12 cellular contexts compared by ENCODE assay signal in genomic region chr5:119342414-119342813, GRCh38. TPM values are rescaled to one million over a fixed set of nuclear protein-coding genes. Genes with fewer than 3 reads are reported as not detected.
DNase-seq lines count a peak whose midpoint lies in the region; ATAC-seq and TF ChIP-seq lines count a peak whose summit lies in the region.
"Had no signal": no experiment of that assay in that cellular context is flagged by ENCODE, and none has a peak within 500 bp of the region (broad histone marks: within the 10 kb centered on the region; RNA-seq: fewer than 3 reads in every experiment).

No MANE protein-coding gene starts in this region.

- H3K4me1 Mint-ChIP-seq in CD14-positive monocyte (peaks cover 95% of the 10 kb centered on the region), mesothelial cell of epicardium (peaks cover 24% of the 10 kb centered on the region), endothelial cell (ENCODE audit: unreplicated experiment) (peaks cover 3% of the 10 kb centered on the region)
- peaks cover 91% of the 10 kb centered on the region for H3K4me1 Mint-ChIP-seq in activated CD4-positive, alpha-beta memory T cell treated with anti-CD3 and anti-CD28 coated beads, Interleukin-2, amount 10 ng/mL, durations not matched to agents 7 days and 5 days

- peak overlapping the region; percentile 39 for H3K4me3 ChIP-seq in GM06990 (replicated peaks; ENCODE audit: low read depth, low read length)

- H3K27me3 ChIP-seq in GM06990 (replicated peaks; ENCODE audit: control insufficient read depth, insufficient read depth, low read length) = no peaks in the 10 kb centered on the region

- H3K4me3 Mint-ChIP-seq in CD14-positive monocyte (peak overlapping the region in 1 of 2 donors; percentile 76), mesothelial cell of epicardium (no peak overlapping the region), endothelial cell (ENCODE audit: unreplicated experiment) (no peak overlapping the region)
- peak overlapping the region; percentile 77 for H3K4me3 Mint-ChIP-seq in activated CD4-positive, alpha-beta memory T cell treated with anti-CD3 and anti-CD28 coated beads, Interleukin-2, amount 10 ng/mL, durations not matched to agents 7 days and 5 days

- CTCF ChIA-PET in activated CD4-positive, alpha-beta memory T cell treated with anti-CD3 and anti-CD28 coated beads, Interleukin-2, amount 10 ng/mL, durations not matched to agents 7 days and 5 days (lab: Charles Lee) = interaction anchor here (1.0 to 10.4 kb wide), 7 partner anchors 11 to 354 kb away, joined by 3 to 77 read pairs (median 15); partner anchors contain the start of genes DTWD2 and TNFAIP8

- peaks cover 7% of the 10 kb centered on the region for H3K36me3 ChIP-seq in GM06990 (ENCODE audit: control insufficient read depth, insufficient read depth, low read length)

- H3K36me3 Mint-ChIP-seq in CD14-positive monocyte = peaks cover 4 to 7% of the 10 kb centered on the region in 2 donors
- peaks cover 62% of the 10 kb centered on the region for H3K36me3 Mint-ChIP-seq in activated CD4-positive, alpha-beta memory T cell treated with anti-CD3 and anti-CD28 coated beads, Interleukin-2, amount 10 ng/mL, durations not matched to agents 7 days and 5 days (ENCODE audit: low read depth)
- H3K36me3 Mint-ChIP-seq in mesothelial cell of epicardium = peaks cover 2% of the 10 kb centered on the region
- no peaks in the 10 kb centered on the region for H3K36me3 Mint-ChIP-seq in endothelial cell (ENCODE audit: low read depth, unreplicated experiment)

- TF ChIP-seq CTCF in CD14-positive monocyte (IDR thresholded peaks at IDR 0.05) = no peak
- no peak for TF ChIP-seq CTCF in GM06990 (IDR thresholded peaks at IDR 0.05; ENCODE audit: insufficient read depth, low read length, poor library complexity, severe bottlenecking)
- no peak for TF ChIP-seq CTCF in mesothelial cell of epicardium (IDR thresholded peaks at IDR 0.05; ENCODE audit: unreplicated experiment)
- no peak for TF ChIP-seq CTCF in endothelial cell (IDR thresholded peaks at IDR 0.05; ENCODE audit: unreplicated experiment)

- H3K27ac Mint-ChIP-seq in CD14-positive monocyte = peak overlapping the region; percentile 47 to 97 (median 92)
- peak overlapping the region; percentile 94 for H3K27ac Mint-ChIP-seq in activated CD4-positive, alpha-beta memory T cell treated with anti-CD3 and anti-CD28 coated beads, Interleukin-2, amount 10 ng/mL, durations not matched to agents 7 days and 5 days
- peak overlapping the region; percentile 0 for H3K27ac Mint-ChIP-seq in mesothelial cell of epicardium
- no peak overlapping the region for H3K27ac Mint-ChIP-seq in endothelial cell (ENCODE audit: unreplicated experiment)

- POLR2A ChIA-PET in activated CD4-positive, alpha-beta memory T cell treated with anti-CD3 and anti-CD28 coated beads, Interleukin-2, amount 10 ng/mL, durations not matched to agents 7 days and 5 days (lab: Charles Lee) = interaction anchor here (1.1 to 23.6 kb wide), 11 partner anchors 12 to 272 kb away, joined by 3 to 779 read pairs (median 34); partner anchors contain the start of genes DMXL1 and TNFAIP8

- no peak for DNase-seq in CD14-positive monocyte (ENCODE audit: low spot score)
- no peak for DNase-seq in GM06990 (ENCODE audit: extremely low read depth, insufficient read length)
- no peak for DNase-seq in activated CD4-positive, alpha-beta memory T cell treated with anti-CD3 and anti-CD28 coated beads, Interleukin-2, amount 10 ng/mL, durations not matched to agents 7 days and 5 days
- no peak for DNase-seq in mesothelial cell of epicardium (ENCODE audit: low spot score in 2 of 2, unreplicated experiment in 2 of 2)
- no peak for DNase-seq in endothelial cell (ENCODE audit: low spot score)
- DNase-seq: COR-L47, GDM1, Kasumi-1, NCI-H187 treated with DMSO at 0.1 percent for 48 hours, NCI-H69 had no signal

- ATAC-seq in GM18873 (IDR thresholded peaks at IDR 0.05; ENCODE audit: low FRiP score, unreplicated experiment) = no peak
- ATAC-seq in HG03097 (IDR thresholded peaks at IDR 0.05; ENCODE audit: low FRiP score, unreplicated experiment) = no peak

- H3K27me3 Mint-ChIP-seq in CD14-positive monocyte (ENCODE audit: low read depth in 3 of 3) = no peaks in the 10 kb centered on the region
- no peaks in the 10 kb centered on the region for H3K27me3 Mint-ChIP-seq in activated CD4-positive, alpha-beta memory T cell treated with anti-CD3 and anti-CD28 coated beads, Interleukin-2, amount 10 ng/mL, durations not matched to agents 7 days and 5 days
- no peaks in the 10 kb centered on the region for H3K27me3 Mint-ChIP-seq in mesothelial cell of epicardium (ENCODE audit: low read depth)
- H3K27me3 Mint-ChIP-seq in endothelial cell (ENCODE audit: unreplicated experiment) = peaks cover 2% of the 10 kb centered on the region

- intact Hi-C loops in CD14-positive monocyte (cut with micrococcal nuclease) = loop anchor here (5.0 to 10.0 kb wide), 3 partner anchors 70 to 75 kb away; no protein-coding TSS in a partner anchor

- peaks cover 0 to 4% (median 0%) of the 10 kb centered on the region in 7 donors for H3K9me3 Mint-ChIP-seq in CD14-positive monocyte
- H3K9me3 Mint-ChIP-seq in activated CD4-positive, alpha-beta memory T cell treated with anti-CD3 and anti-CD28 coated beads, Interleukin-2, amount 10 ng/mL, durations not matched to agents 7 days and 5 days = no peaks in the 10 kb centered on the region
- H3K9me3 Mint-ChIP-seq in mesothelial cell of epicardium = no peaks in the 10 kb centered on the region
- H3K9me3 Mint-ChIP-seq in endothelial cell (ENCODE audit: unreplicated experiment) = no peaks in the 10 kb centered on the region

RNA-seq across cellular contexts. Expression of gene TNFAIP8, which starts 13.4 kb away (rescaled TPM):
- polyA plus RNA-seq in CD14-positive monocyte = 10 to 100 TPM; 47.0 to 55.5 TPM
- 100 to 1,000 TPM; 161 to 163 TPM for total RNA-seq in activated CD4-positive, alpha-beta memory T cell treated with anti-CD3 and anti-CD28 coated beads, Interleukin-2, amount 10 ng/mL, durations not matched to agents 7 days and 5 days
- total RNA-seq in mesothelial cell of epicardium (26.5 to 33.3 TPM (median 28.6 TPM) in 3 replicates), endothelial cell (ENCODE audit: unreplicated experiment) (7.9 TPM)
